In genomic region chr17:42286411-42287295, GRCh38 we compare ENCODE assay signal across 8 cellular contexts. TPM values are rescaled to one million over a fixed set of nuclear protein-coding genes. Genes with fewer than 3 reads are reported as not detected.
DNase-seq lines count a peak whose midpoint lies in the region; ATAC-seq and TF ChIP-seq lines count a peak whose summit lies in the region.

No MANE protein-coding gene starts in this region.

- H3K4me1 ChIP-seq in ascending aorta = peaks cover 16 to 21% of the 10 kb centered on the region in 2 donors
- H3K4me1 ChIP-seq in transverse colon = peaks cover 7 to 38% (median 27%) of the 10 kb centered on the region in 4 donors

- H3K27me3 Mint-ChIP-seq in T-helper 1 cell treated with Interleukin-12 subunit alpha and Interleukin-12 subunit beta and Interleukin-4 antibody, amounts not matched to agents 30 μg/mL and 1 μg/mL, for 36 hours (ENCODE audit: low read depth) = no peaks in the 10 kb centered on the region
- no peaks in the 10 kb centered on the region for H3K27me3 Mint-ChIP-seq in memory B cell

- peaks cover 35% of the 10 kb centered on the region for H3K4me1 Mint-ChIP-seq in T-helper 1 cell treated with Interleukin-12 subunit alpha and Interleukin-12 subunit beta and Interleukin-4 antibody, amounts not matched to agents 30 μg/mL and 1 μg/mL, for 36 hours (ENCODE audit: low read depth)
- H3K4me1 Mint-ChIP-seq in memory B cell = peaks cover 32% of the 10 kb centered on the region

- no peak for ATAC-seq in memory B cell (ENCODE audit: low read depth)
- no peak for ATAC-seq in HG03571 (IDR thresholded peaks at IDR 0.05; ENCODE audit: unreplicated experiment)
- no peak for ATAC-seq in GM21526 (IDR thresholded peaks at IDR 0.05; ENCODE audit: low FRiP score, unreplicated experiment)

- H3K27ac ChIP-seq in ascending aorta (peak overlapping the region; percentile 90 to 94), transverse colon (peak overlapping the region; percentile 85 to 89 (median 88))

- 32% methylated on average over 5 of the region's 5 CpGs; no CpG with 5 or more reads in 1 of the 2 donors for WGBS in transverse colon (ENCODE audit: low coverage in 1 of 2), 2 donors

- H3K4me3 ChIP-seq in ascending aorta (peak overlapping the region; percentile 82 to 88), transverse colon (peak overlapping the region in 2 of 4 donors; percentile 39 to 71)

- H3K4me3 Mint-ChIP-seq in T-helper 1 cell treated with Interleukin-12 subunit alpha and Interleukin-12 subunit beta and Interleukin-4 antibody, amounts not matched to agents 30 μg/mL and 1 μg/mL, for 36 hours = peak overlapping the region; percentile 96
- H3K4me3 Mint-ChIP-seq in memory B cell = peak overlapping the region; percentile 94

- intact Hi-C loops in ascending aorta (cut with DNase I) = no loop called here
- intact Hi-C loops in transverse colon (cut with DNase I; ENCODE audit: low total_unique reads) = no loop called here

- no peak for TF ChIP-seq EP300 in transverse colon (IDR thresholded peaks at IDR 0.05; ENCODE audit: low read depth)

- H3K36me3 Mint-ChIP-seq in T-helper 1 cell treated with Interleukin-12 subunit alpha and Interleukin-12 subunit beta and Interleukin-4 antibody, amounts not matched to agents 30 μg/mL and 1 μg/mL, for 36 hours (ENCODE audit: low read depth) = peaks cover 11% of the 10 kb centered on the region
- peaks cover 3% of the 10 kb centered on the region for H3K36me3 Mint-ChIP-seq in memory B cell

- no peaks in the 10 kb centered on the region for H3K27me3 ChIP-seq in ascending aorta
- H3K27me3 ChIP-seq in transverse colon = no peaks in the 10 kb centered on the region

- DNase-seq in T-helper 1 cell (no peak), ascending aorta (ENCODE audit: low spot score in 2 of 2) (peak in 1 of 2 donors; percentile 62), memory B cell (ENCODE audit: low spot score in 2 of 2) (no peak), transverse colon (peak; percentile 24), globus pallidus (ENCODE audit: low spot score) (no peak)

- TF ChIP-seq POLR2A in transverse colon (IDR thresholded peaks at IDR 0.05) = no peak

- H3K9me3 ChIP-seq in ascending aorta = no peaks in the 10 kb centered on the region
- no peaks in the 10 kb centered on the region for H3K9me3 ChIP-seq in transverse colon

- no peak for TF ChIP-seq CTCF in ascending aorta (IDR thresholded peaks at IDR 0.05)
- no peak for TF ChIP-seq CTCF in transverse colon (IDR thresholded peaks at IDR 0.05)

- H3K36me3 ChIP-seq in ascending aorta (no peaks in the 10 kb centered on the region), transverse colon (no peaks in the 10 kb centered on the region)

- in situ Hi-C loops in transverse colon (cut with MboI; ENCODE audit: low pct_ligation_motif_present in 1 of 4, low pct_unique_long_range_greater_than_20kb in 1 of 4, low sequenced_read_pairs in 3 of 4) = no loop called here

- no peaks in the 10 kb centered on the region for H3K9me3 Mint-ChIP-seq in T-helper 1 cell treated with Interleukin-12 subunit alpha and Interleukin-12 subunit beta and Interleukin-4 antibody, amounts not matched to agents 30 μg/mL and 1 μg/mL, for 36 hours
- H3K9me3 Mint-ChIP-seq in memory B cell = no peaks in the 10 kb centered on the region

- peak overlapping the region; percentile 98 for H3K27ac Mint-ChIP-seq in T-helper 1 cell treated with Interleukin-12 subunit alpha and Interleukin-12 subunit beta and Interleukin-4 antibody, amounts not matched to agents 30 μg/mL and 1 μg/mL, for 36 hours
- H3K27ac Mint-ChIP-seq in memory B cell = peak overlapping the region; percentile 95

RNA-seq across cellular contexts. Expression of gene STAT5A, which starts 1.6 kb away (rescaled TPM):
- 105 TPM for total RNA-seq in ascending aorta
- total RNA-seq in transverse colon = 10 to 100 TPM; 36.2 to 93.7 (median 50.3) TPM

RNA-seq across cellular contexts. Expression of gene STAT5B, which starts 10.5 kb away (rescaled TPM):
- total RNA-seq in ascending aorta (80.6 TPM), transverse colon (100 to 1,000 TPM in 2 of 4 donors, 10 to 100 TPM in 2; 51.3 to 151 (median 79.1) TPM)
